ENCODE assay signal across 16 cellular contexts in genomic region chr12:46701356-46701755, GRCh38.
"Had no signal": no experiment of that assay in that cellular context is flagged by ENCODE, and none has a peak within 500 bp of the region (broad histone marks: within the 10 kb centered on the region; RNA-seq: fewer than 3 reads in every experiment).

No MANE protein-coding gene starts in this region.

- H3K27me3 ChIP-seq: ascending aorta, tibial artery, uterus had no signal

- ATAC-seq: activated T-cell treated with anti-CD3 and anti-CD28 coated beads, Interleukin-2, amount 50 U/mL, for 72 hours; esophagus mucosa; natural killer cell had no signal

- H3K9ac ChIP-seq: parathyroid adenoma had no signal

- H3K4me1 ChIP-seq: parathyroid adenoma, uterus had no signal

- H2AFZ ChIP-seq: parathyroid adenoma had no signal

- DNase-seq: activated CD4-positive, alpha-beta T cell treated with anti-CD3 and anti-CD28 coated beads, Interleukin-2, amount 50 U/mL, for 4 hours; activated effector memory CD4-positive, alpha-beta T cell treated with anti-CD3 and anti-CD28 coated beads, Interleukin-2, amount 50 U/mL, for 16 hours; activated naive CD4-positive, alpha-beta T cell treated with anti-CD3 and anti-CD28 coated beads, Interleukin-2, amount 50 U/mL, for 16 hours; activated T-cell treated with anti-CD3 and anti-CD28 coated beads, Interleukin-2, amount 50 U/mL, for 72 hours; cerebellar nuclear complex; cortex of kidney; natural killer cell; stimulated activated CD4-positive, alpha-beta T cell treated with anti-CD3 and anti-CD28 coated beads, Interleukin-12 subunit alpha, Interleukin-12 subunit beta, amount 100 ng/mL, for 4 hours; stimulated activated CD4-positive, alpha-beta T cell treated with anti-CD3 and anti-CD28 coated beads, Interleukin-1b, Interleukin-23, amount 100 ng/mL, for 48 hours; stimulated activated naive CD4-positive, alpha-beta T cell treated with Interleukin-2 at 50 U/mL for 16 hours; T-helper 2 cell; tibial artery; uterus had no signal

- H3K9me3 ChIP-seq: uterus had no signal

- H3K27ac ChIP-seq: ascending aorta, parathyroid adenoma, tibial artery, uterus had no signal

- H3K36me3 ChIP-seq: ascending aorta, tibial artery, uterus had no signal

- H3K79me2 ChIP-seq: parathyroid adenoma had no signal

- H3K4me3 ChIP-seq: ascending aorta, tibial artery, uterus had no signal
